8 cellular contexts compared by ENCODE assay signal in genomic region chr3:32500880-32501784, GRCh38. TPM values are rescaled to one million over a fixed set of nuclear protein-coding genes. Genes with fewer than 3 reads are reported as not detected.
DNase-seq lines count a peak whose midpoint lies in the region; ATAC-seq and TF ChIP-seq lines count a peak whose summit lies in the region.

No MANE protein-coding gene starts in this region.

- no peaks in the 10 kb centered on the region for H3K27me3 ChIP-seq in heart right ventricle

- DNase-seq in T-helper 17 cell (no peak), heart right ventricle (no peak), NCI-H2107 (lab: John Stamatoyannopoulos, UW) (no peak)

- H3K4me1 ChIP-seq in HEK293 (ENCODE audit: control insufficient read depth, insufficient read depth, low read length), result peaks cover 4% of the 10 kb centered on the region; the same call in 1 of the 2 replicates
- H3K4me1 ChIP-seq in heart right ventricle, result peaks cover 0 to 52% (median 19%) of the 10 kb centered on the region in 9 donors

- 72 to 75% methylated on average over 25 of the region's 25 CpGs for WGBS in heart right ventricle, 2 donors

- POLR2A ChIA-PET in HEK293 (lab: Yijun Ruan, JAX), result interaction anchor here (1.9 kb wide), 1 partner anchor 69 kb away, joined by 7 read pairs; the partner anchor contains the start of gene DYNC1LI1

- no peaks in the 10 kb centered on the region for H3K36me3 ChIP-seq in HEK293 (ENCODE audit: control insufficient read depth in 2 of 2, insufficient read depth in 1 of 2, low read length in 2 of 2)
- peaks cover 0 to 12% (median 0%) of the 10 kb centered on the region in 9 donors for H3K36me3 ChIP-seq in heart right ventricle

- H3K36me3 Mint-ChIP-seq in T-helper 17 cell (ENCODE audit: low read depth), result peaks cover 10% of the 10 kb centered on the region

- TF ChIP-seq CTCF in HEK293 (tag by site-specific recombination; IDR thresholded peaks at IDR 0.05) (no peak), heart right ventricle (IDR thresholded peaks at IDR 0.05) (no peak)

- H3K27ac ChIP-seq in HEK293 (ENCODE audit: extremely low read depth, low read depth, low read length) (no peak overlapping the region), heart right ventricle (peak overlapping the region in 8 of 10 donors; percentile 86 to 99 (median 98)), skin epidermis (peak overlapping the region in 18 of 21 experiments; percentile 8 to 99 (median 97))

- H3K27me3 Mint-ChIP-seq in T-helper 17 cell, result no peaks in the 10 kb centered on the region

- H3K4me3 ChIP-seq in HEK293 (ENCODE audit: low read depth, low read length) (peak overlapping the region; percentile 90), heart right ventricle (peak overlapping the region in 9 of 10 donors; percentile 61 to 97 (median 86)), skin epidermis (peak overlapping the region; percentile 69 to 93 (median 89))

- peak overlapping the region; percentile 99 for H3K4me3 Mint-ChIP-seq in T-helper 17 cell

- H3K9me3 ChIP-seq in HEK293 (ENCODE audit: control insufficient read depth, insufficient read depth, low read depth, low read length) (no peaks in the 10 kb centered on the region), T-helper 17 cell (ENCODE audit: control insufficient read depth, low read length, poor library complexity, severe bottlenecking) (no peaks in the 10 kb centered on the region), heart right ventricle (no peaks in the 10 kb centered on the region)

- H3K4me1 Mint-ChIP-seq in T-helper 17 cell, result peaks cover 39% of the 10 kb centered on the region

- CTCF ChIA-PET in HEK293 (lab: Yijun Ruan, JAX), result interaction anchor here (0.6 to 1.3 kb wide), 6 partner anchors 8 to 434 kb away, joined by 3 to 5 read pairs (median 3); no protein-coding TSS in a partner anchor

- ATAC-seq in T-helper 17 cell, result no peak
- no peak for ATAC-seq in heart right ventricle
- no peak for ATAC-seq in HG02678 (IDR thresholded peaks at IDR 0.05; ENCODE audit: unreplicated experiment)
- ATAC-seq in GM19467 (IDR thresholded peaks at IDR 0.05; ENCODE audit: unreplicated experiment), result no peak
- no peak for ATAC-seq in GM21390 (IDR thresholded peaks at IDR 0.05; ENCODE audit: unreplicated experiment)

- intact Hi-C loops in heart right ventricle (cut with DNase I), result loop anchor here in 3 of 10 donors (10.0 kb wide), 1 partner anchor 74 kb away; the partner anchor contains the start of gene DYNC1LI1 (in 3 of the 3)

- peak overlapping the region; percentile 99 for H3K27ac Mint-ChIP-seq in T-helper 17 cell

TF ChIP-seq in HEK293, 187 proteins besides CTCF, POLR2A, EP300 and RAD21 (continues in another document):
- TF ChIP-seq ZNF391 (tag by site-specific recombination; IDR thresholded peaks at IDR 0.05; ENCODE audit: borderline replicate concordance, low read depth), result no peak
- TF ChIP-seq MZF1 (tag by site-specific recombination; IDR thresholded peaks at IDR 0.05; ENCODE audit: borderline replicate concordance), result no peak
- TF ChIP-seq PBX3 (CRISPR knock-in tag; IDR thresholded peaks at IDR 0.05), result no peak
- TF ChIP-seq EGR2 (tag by site-specific recombination; IDR thresholded peaks at IDR 0.05; ENCODE audit: low read depth), result no peak
- TF ChIP-seq SP7 (tag by site-specific recombination; IDR thresholded peaks at IDR 0.05), result no peak
- TF ChIP-seq GLI2 (tag by site-specific recombination; IDR thresholded peaks at IDR 0.05; ENCODE audit: borderline replicate concordance, low read depth), result no peak
- peak; percentile 85 for TF ChIP-seq ZBTB20 (tag by site-specific recombination; IDR thresholded peaks at IDR 0.05)
- TF ChIP-seq BCL11B (tag by site-specific recombination; IDR thresholded peaks at IDR 0.05; ENCODE audit: low read depth), result no peak
- peak; percentile 93 for TF ChIP-seq ZNF623 (tag by site-specific recombination; IDR thresholded peaks at IDR 0.05)
- TF ChIP-seq ZBTB17 (tag by site-specific recombination; IDR thresholded peaks at IDR 0.05), result peak; percentile 15; the same call in 1 of the 2 replicates
- no peak for TF ChIP-seq ZNF626 (tag by site-specific recombination; IDR thresholded peaks at IDR 0.05)
- TF ChIP-seq OSR2 (tag by site-specific recombination; IDR thresholded peaks at IDR 0.05), result peak; percentile 31; the same call in 1 of the 2 replicates
- TF ChIP-seq ZNF341 (tag by site-specific recombination; IDR thresholded peaks at IDR 0.05; ENCODE audit: low read depth), result peak; percentile 83
- peak; percentile 91 for TF ChIP-seq ZNF362 (tag by site-specific recombination; IDR thresholded peaks at IDR 0.05)
- TF ChIP-seq ZNF513 (tag by site-specific recombination; IDR thresholded peaks at IDR 0.05), result no peak
- no peak for TF ChIP-seq ZSCAN18 (tag by site-specific recombination; IDR thresholded peaks at IDR 0.05)
- TF ChIP-seq ZNF664 (tag by site-specific recombination; IDR thresholded peaks at IDR 0.05), result no peak
- TF ChIP-seq ZNF37A (tag by site-specific recombination; IDR thresholded peaks at IDR 0.05), result no peak
- peak; percentile 65 for TF ChIP-seq ZBTB6 (tag by site-specific recombination; IDR thresholded peaks at IDR 0.05)
- TF ChIP-seq ZNF335 (tag by site-specific recombination; conservative IDR thresholded peaks at IDR 0.05), result peak; percentile 80
- no peak for TF ChIP-seq ZNF677 (tag by site-specific recombination; IDR thresholded peaks at IDR 0.05)
- TF ChIP-seq ZNF366 (tag by site-specific recombination; conservative IDR thresholded peaks at IDR 0.05), result peak; percentile 54

RNA-seq across cellular contexts. Expression of gene CMTM6, which starts 1.5 kb away (rescaled TPM):
- total RNA-seq in T-helper 17 cell, result 10 to 100 TPM; 97.2 to 99.3 TPM
- 10 to 100 TPM in 7 of 10 donors, 1 to 10 TPM in 3; 8.5 to 23.8 (median 11.6) TPM for total RNA-seq in heart right ventricle
- 1 to 10 TPM; 8.5 to 9.4 TPM for polyA plus RNA-seq in heart right ventricle
